1 cellular context compared by ENCODE assay signal in genomic region chr15:90287096-90287495, GRCh38.
TF ChIP-seq lines count a peak whose summit lies in the region.

No MANE protein-coding gene starts in this region.

TF ChIP-seq in WTC11, 78 proteins besides CTCF, POLR2A, EP300 and RAD21 (continued from another document):
- TF ChIP-seq ARID4B (CRISPR knock-in tag; IDR thresholded peaks at IDR 0.05; ENCODE audit: borderline replicate concordance) (no peak), KAT7 (CRISPR knock-in tag; IDR thresholded peaks at IDR 0.05; ENCODE audit: borderline replicate concordance) (no peak), AR (CRISPR knock-in tag; IDR thresholded peaks at IDR 0.05) (no peak), MAX (CRISPR knock-in tag; IDR thresholded peaks at IDR 0.05) (no peak), ZNF232 (CRISPR knock-in tag; IDR thresholded peaks at IDR 0.05) (no peak)
TF ChIP-seq in WTC11: peak in this region for 0.
